9 cellular contexts compared by ENCODE assay signal in the genomic region with DNA sequence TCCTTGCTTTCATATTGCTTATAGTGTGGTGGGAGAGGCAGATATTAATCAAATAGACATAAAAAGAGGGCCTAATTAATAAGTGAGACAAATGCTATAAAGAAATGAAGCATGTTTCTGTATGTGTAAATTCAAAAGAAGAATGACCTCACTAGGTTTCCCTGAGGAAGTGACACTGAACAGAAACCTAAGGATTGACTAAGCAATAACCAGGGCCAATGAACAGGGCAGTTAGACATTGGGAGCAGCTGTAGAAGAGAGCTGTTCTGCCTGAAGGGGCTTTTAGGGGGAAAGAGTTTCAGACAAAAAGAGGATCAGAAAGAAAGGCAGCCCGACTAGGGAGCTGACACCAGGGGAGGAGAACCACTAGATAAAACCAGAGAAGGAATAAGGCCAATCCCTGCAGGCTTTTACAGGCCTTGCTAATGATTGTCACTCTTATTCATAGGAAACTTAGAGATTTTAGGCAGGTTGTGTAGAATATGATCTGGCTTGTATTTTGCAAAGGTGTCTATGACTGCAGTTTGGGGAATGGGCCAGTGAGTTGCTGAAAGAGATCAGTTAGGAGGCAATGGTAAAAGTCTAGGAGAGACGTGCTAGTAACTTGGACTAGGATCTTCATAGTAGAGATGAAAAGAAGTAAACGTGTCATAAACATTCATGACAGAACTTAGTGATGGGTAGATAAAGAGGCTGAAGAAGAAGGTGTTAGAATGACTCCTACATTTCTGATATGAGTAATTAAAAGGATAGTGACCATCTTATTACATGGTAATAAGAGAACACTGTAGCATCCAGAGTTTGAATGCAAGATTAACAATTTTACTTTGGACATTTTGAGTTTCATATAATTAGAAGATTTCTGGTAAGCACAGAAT. TPM values are rescaled to one million over a fixed set of nuclear protein-coding genes. Genes with fewer than 3 reads are reported as not detected.
A peak's percentile ranks its signal among the peaks of the same experiment; 100 is the strongest.
DNase-seq lines count a peak whose midpoint lies in the region; ATAC-seq and TF ChIP-seq lines count a peak whose summit lies in the region.
"Had no signal": no experiment of that assay in that cellular context is flagged by ENCODE, and none has a peak within 500 bp of the region (broad histone marks: within the 10 kb centered on the region; RNA-seq: fewer than 3 reads in every experiment).

No MANE protein-coding gene starts in this region.

- ATAC-seq in GM18499 (IDR thresholded peaks at IDR 0.05; ENCODE audit: insufficient read depth, unreplicated experiment) (peak; percentile 98), GM19452 (IDR thresholded peaks at IDR 0.05; ENCODE audit: unreplicated experiment) (peak; percentile 99), HG03060 (IDR thresholded peaks at IDR 0.05; ENCODE audit: low read depth, unreplicated experiment) (peak; percentile 94)

- DNase-seq in dermis blood vessel endothelial cell (peak; percentile 55), superior temporal gyrus (ENCODE audit: extremely low spot score) (no peak), HK-2 (ENCODE audit: unreplicated experiment) (no peak), erythroblast (lab: John Stamatoyannopoulos, UW) (no peak)
- no peak for DNase-seq in activated CD8-positive, alpha-beta memory T cell treated with anti-CD3 and anti-CD28 coated beads, Interleukin-2, amount 50 U/mL, for 4 hours
- DNase-seq: upper lobe of left lung had no signal

- TF ChIP-seq POLR2A in erythroblast (IDR thresholded peaks at IDR 0.05; ENCODE audit: low read length) = no peak

RNA-seq across cellular contexts. Expression of gene NABP1, which starts 26.8 kb away (rescaled TPM):
- total RNA-seq in dermis blood vessel endothelial cell = 15.7 and 20.9 TPM in 2 replicates
